18 cellular contexts compared by ENCODE assay signal in the genomic region with DNA sequence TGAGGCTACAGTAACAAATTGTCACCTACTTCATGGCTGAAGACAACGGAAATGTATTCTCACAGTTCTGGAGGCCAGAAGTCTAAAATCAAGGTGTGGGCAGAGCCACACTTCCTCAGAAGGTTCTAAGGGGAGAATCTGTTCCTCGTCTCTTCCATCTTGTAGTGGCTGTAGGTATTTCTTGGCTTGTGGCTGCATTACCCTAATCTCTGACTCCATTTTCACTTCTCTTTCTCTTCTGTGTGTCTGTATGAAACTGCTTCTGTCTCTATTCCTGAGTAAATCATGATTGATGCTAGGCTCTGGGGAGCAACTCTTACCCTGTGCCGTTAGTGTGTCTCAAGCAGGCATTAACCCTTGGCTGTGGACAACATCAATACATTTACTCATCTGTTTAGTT.
DNase-seq lines count a peak whose midpoint lies in the region; ATAC-seq, FAIRE-seq and TF ChIP-seq lines count a peak whose summit lies in the region.
"Had no signal": no experiment of that assay in that cellular context is flagged by ENCODE, and none has a peak within 500 bp of the region (broad histone marks: within the 10 kb centered on the region; RNA-seq: fewer than 3 reads in every experiment).

No MANE protein-coding gene starts in this region.

- H3K27me3 ChIP-seq in GM12878 (replicated peaks in 1 of 2; ENCODE audit: control insufficient read depth in 2 of 2, insufficient read depth in 2 of 2, low read length in 1 of 2), result no peaks in the 10 kb centered on the region
- no peaks in the 10 kb centered on the region for H3K27me3 ChIP-seq in WERI-Rb-1 (ENCODE audit: insufficient read depth, low read depth, severe bottlenecking)

- DNase-seq in GM12878 (ENCODE audit: low read depth, low spot score) (no peak), HEK293T (ENCODE audit: extremely low spot score) (no peak), CD1c-positive myeloid dendritic cell (ENCODE audit: extremely low spot score) (no peak), WERI-Rb-1 (no peak)
- no peak for DNase-seq in stimulated activated CD4-positive, alpha-beta T cell treated with anti-CD3 and anti-CD28 coated beads, Interleukin-2, amount 100 ng/mL, for 48 hours
- DNase-seq: activated B cell treated with CpG ODN at 0.5 μM for 24 hours; activated naive CD4-positive, alpha-beta T cell treated with anti-CD3 and anti-CD28 coated beads, Interleukin-2, amount 10 ng/mL, durations not matched to agents 7 days and 5 days; C1 segment of cervical spinal cord; effector memory CD4-positive, alpha-beta T cell; H7; immature natural killer cell; mesendoderm; NCI-H2171 treated with DMSO at 0.1 percent for 48 hours; substantia nigra had no signal

- no peak for TF ChIP-seq EP300 in GM12878 (IDR thresholded peaks at IDR 0.05; ENCODE audit: borderline replicate concordance in 1 of 2, control insufficient read depth in 1 of 2, low read depth in 2 of 2, low read length in 2 of 2)

- intact Hi-C loops in GM12878 (cut with micrococcal nuclease; ENCODE audit: unreplicated experiment), result no loop called here

- CTCF ChIA-PET in GM12878 (lab: Yijun Ruan, JAX), result no interaction called here
- CTCF ChIA-PET in HEK293T (lab: Yijun Ruan, JAX), result no interaction called here

- WGBS in GM12878 (ENCODE audit: insufficient coverage, insufficient replicate concordance, low lambda C conversion rate, missing lambda C conversion rate), result 1% methylated on average over 3 of the region's 3 CpGs

- no peak for TF ChIP-seq CTCF in GM12878 (IDR thresholded peaks at IDR 0.05 in 2 of 3, conservative IDR thresholded peaks at IDR 0.05 in 1 of 3; ENCODE audit: control insufficient read depth in 2 of 3, extremely low read depth in 1 of 3, insufficient read depth in 1 of 3, low read depth in 3 of 3, low read length in 3 of 3)
- no peak for TF ChIP-seq CTCF in WERI-Rb-1 (IDR thresholded peaks at IDR 0.05; ENCODE audit: low read depth, low read length)

- ATAC-seq in GM18867 (IDR thresholded peaks at IDR 0.05; ENCODE audit: unreplicated experiment) (peak; percentile 79), GM21528 (IDR thresholded peaks at IDR 0.05; ENCODE audit: low FRiP score, unreplicated experiment) (peak; percentile 50), HG03103 (IDR thresholded peaks at IDR 0.05; ENCODE audit: low read depth, unreplicated experiment) (peak; percentile 54), GM12878 (no peak; the same call in 1 of the 3 replicates)

- H3K79me2 ChIP-seq in GM12878 (ENCODE audit: control insufficient read depth, insufficient read depth, low read length), result no peaks in the 10 kb centered on the region

- H3K4me3 ChIP-seq in GM12878 (no peak overlapping the region), WERI-Rb-1 (ENCODE audit: low read depth, low read length) (no peak overlapping the region)
- H3K4me3 ChIP-seq: breast epithelium had no signal

- no peaks in the 10 kb centered on the region for H4K20me1 ChIP-seq in GM12878 (ENCODE audit: control insufficient read depth, insufficient read depth)

- no peak overlapping the region for H2AFZ ChIP-seq in GM12878 (ENCODE audit: control insufficient read depth, low read depth, low read length)

- in situ Hi-C loops in GM12878 (cut with MboI), result no loop called here

- BruUV-seq in GM12878 (replicated peaks; lab: Mats Ljungman, UMichigan), result no TSS peak

- RAD21 ChIA-PET in GM12878 (lab: Charles Lee; ENCODE audit: unreplicated experiment), result no interaction called here

- FAIRE-seq in GM12878 (lab: Jason Lieb, UNC), result no peak

- TF ChIP-seq RAD21 in GM12878 (IDR thresholded peaks at IDR 0.05; ENCODE audit: insufficient read depth, low read depth, low read length), result no peak

- POLR2A ChIA-PET in GM12878 (lab: Charles Lee), result no interaction called here
- POLR2A ChIA-PET in HEK293T (lab: Yijun Ruan, JAX), result no interaction called here

- SMC1A ChIA-PET in GM12878 (lab: Charles Lee; ENCODE audit: uncharacterized antibody, unreplicated experiment), result no interaction called here

- H3K9ac ChIP-seq in GM12878 (ENCODE audit: control insufficient read depth, insufficient read depth, low read length), result no peak overlapping the region

- no peak overlapping the region for H3K4me2 ChIP-seq in GM12878 (ENCODE audit: control insufficient read depth, insufficient read depth)

- no peaks in the 10 kb centered on the region for H3K9me3 ChIP-seq in GM12878 (replicated peaks; ENCODE audit: control insufficient read depth, insufficient read depth, low read length)
- no peaks in the 10 kb centered on the region for H3K9me3 ChIP-seq in WERI-Rb-1 (ENCODE audit: severe bottlenecking)
- H3K9me3 ChIP-seq: breast epithelium had no signal

- H3K27ac ChIP-seq in GM12878 (ENCODE audit: control insufficient read depth, insufficient read depth) (no peak overlapping the region), WERI-Rb-1 (no peak overlapping the region)
- H3K27ac ChIP-seq: breast epithelium had no signal

- TF ChIP-seq POLR2A in GM12878 (IDR thresholded peaks at IDR 0.05; ENCODE audit: low read depth, low read length), result no peak

- H3K36me3 ChIP-seq in GM12878 (ENCODE audit: control insufficient read depth in 2 of 2, insufficient read depth in 2 of 2, low read length in 1 of 2) (no peaks in the 10 kb centered on the region), WERI-Rb-1 (no peaks in the 10 kb centered on the region)
- H3K36me3 ChIP-seq: breast epithelium had no signal

- H3K4me1 ChIP-seq in GM12878 (ENCODE audit: control insufficient read depth, insufficient read depth, low read length), result no peaks in the 10 kb centered on the region
- H3K4me1 ChIP-seq: breast epithelium had no signal

TF ChIP-seq in GM12878, 131 proteins besides CTCF, POLR2A, EP300 and RAD21:
- TF ChIP-seq, protein P1, sequence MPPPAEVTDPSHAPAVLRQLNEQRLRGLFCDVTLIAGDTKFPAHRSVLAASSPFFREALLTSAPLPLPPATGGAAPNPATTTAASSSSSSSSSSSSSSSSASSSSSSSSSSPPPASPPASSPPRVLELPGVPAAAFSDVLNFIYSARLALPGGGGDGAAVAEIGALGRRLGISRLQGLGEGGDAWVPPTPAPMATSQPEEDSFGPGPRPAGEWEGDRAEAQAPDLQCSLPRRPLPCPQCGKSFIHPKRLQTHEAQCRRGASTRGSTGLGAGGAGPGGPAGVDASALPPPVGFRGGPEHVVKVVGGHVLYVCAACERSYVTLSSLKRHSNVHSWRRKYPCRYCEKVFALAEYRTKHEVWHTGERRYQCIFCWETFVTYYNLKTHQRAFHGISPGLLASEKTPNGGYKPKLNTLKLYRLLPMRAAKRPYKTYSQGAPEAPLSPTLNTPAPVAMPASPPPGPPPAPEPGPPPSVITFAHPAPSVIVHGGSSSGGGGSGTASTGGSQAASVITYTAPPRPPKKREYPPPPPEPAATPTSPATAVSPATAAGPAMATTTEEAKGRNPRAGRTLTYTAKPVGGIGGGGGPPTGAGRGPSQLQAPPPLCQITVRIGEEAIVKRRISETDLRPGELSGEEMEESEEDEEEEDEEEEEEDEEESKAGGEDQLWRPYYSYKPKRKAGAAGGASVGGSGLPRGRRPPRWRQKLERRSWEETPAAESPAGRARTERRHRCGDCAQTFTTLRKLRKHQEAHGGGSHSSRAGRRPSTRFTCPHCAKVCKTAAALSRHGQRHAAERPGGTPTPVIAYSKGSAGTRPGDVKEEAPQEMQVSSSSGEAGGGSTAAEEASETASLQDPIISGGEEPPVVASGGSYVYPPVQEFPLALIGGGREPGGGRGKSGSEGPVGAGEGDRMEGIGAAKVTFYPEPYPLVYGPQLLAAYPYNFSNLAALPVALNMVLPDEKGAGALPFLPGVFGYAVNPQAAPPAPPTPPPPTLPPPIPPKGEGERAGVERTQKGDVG (CRISPR knock-in tag; IDR thresholded peaks at IDR 0.05), result no peak
- 0 out of 2 replicates have a peak, but pooled peaks have one; percentile 2 for TF ChIP-seq SPI1 (IDR thresholded peaks at IDR 0.05; ENCODE audit: borderline replicate concordance, insufficient read depth, low read depth, low read length)

TF ChIP-seq in HEK293T, 16 proteins besides CTCF, POLR2A, EP300 and RAD21:
- no peak for TF ChIP-seq SUZ12 (IDR thresholded peaks at IDR 0.05)
- no peak for TF ChIP-seq FOXM1 (IDR thresholded peaks at IDR 0.05; ENCODE audit: borderline replicate concordance)
- TF ChIP-seq NFRKB (IDR thresholded peaks at IDR 0.05), result no peak
